In the genomic region with DNA sequence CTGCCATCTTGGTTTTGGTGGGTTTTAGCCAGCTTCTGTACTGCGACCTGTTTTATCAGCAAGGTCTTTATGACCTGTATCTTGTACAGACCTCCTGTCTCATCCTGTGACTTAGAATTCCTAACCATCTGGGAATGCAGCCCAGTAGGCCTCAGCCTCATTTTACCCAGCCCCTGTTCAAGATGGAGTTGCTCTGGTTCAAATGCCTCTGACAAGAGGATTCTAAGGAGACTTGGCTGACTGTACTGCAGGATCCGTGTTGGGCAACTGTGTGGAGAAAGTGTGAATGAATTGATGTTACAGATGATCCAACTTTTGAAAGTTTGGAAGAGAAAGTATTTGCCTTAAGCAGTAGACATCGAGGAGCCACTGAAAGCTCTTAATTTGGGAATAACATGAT, we compare ENCODE assay signal across 23 cellular contexts.
DNase-seq lines count a peak whose midpoint lies in the region; ATAC-seq, FAIRE-seq and TF ChIP-seq lines count a peak whose summit lies in the region.
"Had no signal": no experiment of that assay in that cellular context is flagged by ENCODE, and none has a peak within 500 bp of the region (broad histone marks: within the 10 kb centered on the region; RNA-seq: fewer than 3 reads in every experiment).

No MANE protein-coding gene starts in this region.

- intact Hi-C loops in kidney (cut with DNase I), result no loop called here

- H3K4me2 ChIP-seq in astrocyte (ENCODE audit: low read length) (no peak overlapping the region), hepatocyte (no peak overlapping the region), smooth muscle cell (peak overlapping the region; percentile 68)
- H3K4me2 ChIP-seq: KMS-11 had no signal

- DNase-seq in HFFc6, result no peak
- DNase-seq in astrocyte (ENCODE audit: low read depth), result no peak
- DNase-seq in hepatocyte (ENCODE audit: low spot score), result no peak
- no peak for DNase-seq in smooth muscle cell (lab: John Stamatoyannopoulos, UW; ENCODE audit: unreplicated experiment)
- no peak for DNase-seq in kidney
- DNase-seq: Calu3; CD8-positive, alpha-beta memory T cell; DMS153; IMR-90; NCI-H1092 treated with DMSO at 0.1 percent for 48 hours; NCI-H1436 treated with DMSO at 0.1 percent for 48 hours; NCI-H1930; NCI-H2227 treated with DMSO at 0.1 percent for 48 hours; NCI-H510A; NCI-H748 treated with DMSO at 0.1 percent for 48 hours; NK-92 treated with Interleukin-12 subunit alpha and Interleukin-12 subunit beta, amount 100 ng/mL, for 24 hours; SIG-M5 had no signal

- H3K4me3 Mint-ChIP-seq in HFFc6, result no peak overlapping the region
- no peak overlapping the region for H3K4me3 Mint-ChIP-seq in astrocyte (ENCODE audit: unreplicated experiment)
- H3K4me3 Mint-ChIP-seq: CD8-positive, alpha-beta memory T cell had no signal

- H2AFZ ChIP-seq in astrocyte (ENCODE audit: low read depth, low read length) (no peak overlapping the region), hepatocyte (no peak overlapping the region), smooth muscle cell (ENCODE audit: low read depth) (no peak overlapping the region)

- H3K79me2 ChIP-seq in astrocyte (ENCODE audit: insufficient read depth, low read length), result no peaks in the 10 kb centered on the region
- H3K79me2 ChIP-seq in hepatocyte, result no peaks in the 10 kb centered on the region
- no peaks in the 10 kb centered on the region for H3K79me2 ChIP-seq in smooth muscle cell (ENCODE audit: low read depth)

- TF ChIP-seq CTCF in HFFc6 (IDR thresholded peaks at IDR 0.05) (no peak), astrocyte (IDR thresholded peaks at IDR 0.05; ENCODE audit: insufficient read depth, low read depth, low read length) (no peak), hepatocyte (IDR thresholded peaks at IDR 0.05; ENCODE audit: poor library complexity) (no peak), smooth muscle cell (IDR thresholded peaks at IDR 0.05; ENCODE audit: borderline replicate concordance, insufficient read depth, poor library complexity, severe bottlenecking) (no peak), kidney (IDR thresholded peaks at IDR 0.05; ENCODE audit: borderline replicate concordance, extremely low read depth, insufficient read depth) (no peak)

- no peaks in the 10 kb centered on the region for H4K20me1 ChIP-seq in astrocyte (ENCODE audit: insufficient read depth, low read length)
- no peaks in the 10 kb centered on the region for H4K20me1 ChIP-seq in hepatocyte (ENCODE audit: insufficient read depth, poor library complexity, severe bottlenecking)
- H4K20me1 ChIP-seq in smooth muscle cell (ENCODE audit: low read depth), result no peaks in the 10 kb centered on the region

- H3K27ac Mint-ChIP-seq in HFFc6, result peak overlapping the region; percentile 53; the same call in 1 of the 2 replicates
- H3K27ac Mint-ChIP-seq in astrocyte (ENCODE audit: unreplicated experiment), result peak overlapping the region; percentile 88

- 80% methylated on average over 3 of the region's 3 CpGs for WGBS in hepatocyte (ENCODE audit: low lambda C conversion rate, missing lambda C conversion rate)
- WGBS in smooth muscle cell (ENCODE audit: low lambda C conversion rate), result 76% methylated on average over 3 of the region's 3 CpGs

- H3K4me1 ChIP-seq in astrocyte (ENCODE audit: insufficient read depth, low read length) (no peaks in the 10 kb centered on the region), hepatocyte (ENCODE audit: insufficient read depth) (peaks cover 3% of the 10 kb centered on the region), smooth muscle cell (ENCODE audit: low read depth) (peaks cover 17% of the 10 kb centered on the region), kidney (ENCODE audit: control insufficient read depth in 1 of 2, insufficient read depth in 1 of 2, low read depth in 1 of 2, low read length in 2 of 2) (no peaks in the 10 kb centered on the region)

- H3K27me3 ChIP-seq in astrocyte (ENCODE audit: insufficient read depth, low read length) (no peaks in the 10 kb centered on the region), hepatocyte (no peaks in the 10 kb centered on the region), smooth muscle cell (ENCODE audit: low read depth) (no peaks in the 10 kb centered on the region)

- ATAC-seq in GM18858 (IDR thresholded peaks at IDR 0.05; ENCODE audit: unreplicated experiment), result no peak
- ATAC-seq in HG03095 (IDR thresholded peaks at IDR 0.05; ENCODE audit: unreplicated experiment), result no peak

- no peaks in the 10 kb centered on the region for H3K9me2 ChIP-seq in hepatocyte (replicated peaks; ENCODE audit: insufficient read depth)

- H3F3A ChIP-seq in smooth muscle cell (ENCODE audit: low read depth), result peaks cover 12% of the 10 kb centered on the region

- no peaks in the 10 kb centered on the region for H3K36me3 ChIP-seq in astrocyte (ENCODE audit: insufficient read depth, low read length)
- H3K36me3 ChIP-seq in hepatocyte (replicated peaks; ENCODE audit: insufficient read depth, low read depth), result no peaks in the 10 kb centered on the region
- no peaks in the 10 kb centered on the region for H3K36me3 ChIP-seq in smooth muscle cell (ENCODE audit: low read depth)
- peaks cover 0 to 2% of the 10 kb centered on the region in 2 donors for H3K36me3 ChIP-seq in kidney (ENCODE audit: control insufficient read depth in 1 of 2, insufficient read depth in 2 of 2, low read length in 2 of 2)

- H3K9me3 ChIP-seq in astrocyte (ENCODE audit: insufficient read depth, low read depth, low read length) (no peaks in the 10 kb centered on the region), hepatocyte (ENCODE audit: low read depth) (no peaks in the 10 kb centered on the region), smooth muscle cell (replicated peaks; ENCODE audit: low read depth) (no peaks in the 10 kb centered on the region), kidney (ENCODE audit: control insufficient read depth in 1 of 2, low read length in 2 of 2) (no peaks in the 10 kb centered on the region)

- FAIRE-seq in astrocyte (lab: Jason Lieb, UNC) (no peak), kidney (lab: Jason Lieb, UNC) (no peak)
- FAIRE-seq: A204.1, H54 had no signal

- H3K9ac ChIP-seq in astrocyte (ENCODE audit: low read length) (no peak overlapping the region), smooth muscle cell (ENCODE audit: low read depth) (no peak overlapping the region), kidney (ENCODE audit: low read length in 2 of 2) (no peak overlapping the region)
- H3K9ac ChIP-seq: KMS-11 had no signal

- H3K4me1 Mint-ChIP-seq in HFFc6 (ENCODE audit: low read depth) (peaks cover 43% of the 10 kb centered on the region), astrocyte (ENCODE audit: low read depth, unreplicated experiment) (peaks cover 36% of the 10 kb centered on the region)
- H3K4me1 Mint-ChIP-seq: CD8-positive, alpha-beta memory T cell had no signal

- H3K27me3 Mint-ChIP-seq in HFFc6 (ENCODE audit: insufficient read depth) (no peaks in the 10 kb centered on the region; the same call in 1 of the 2 replicates), astrocyte (ENCODE audit: low read depth, unreplicated experiment) (no peaks in the 10 kb centered on the region)
- H3K27me3 Mint-ChIP-seq: CD8-positive, alpha-beta memory T cell had no signal

- H3K9me3 Mint-ChIP-seq in HFFc6, result peaks cover under 1% of the 10 kb centered on the region; the same call in 1 of the 2 replicates
- H3K9me3 Mint-ChIP-seq in astrocyte (ENCODE audit: unreplicated experiment), result peaks cover 2% of the 10 kb centered on the region

- H3K27ac ChIP-seq in astrocyte (ENCODE audit: low read depth, low read length), result no peak overlapping the region
- H3K27ac ChIP-seq in hepatocyte, result peak overlapping the region; percentile 54
- peak overlapping the region; percentile 88 for H3K27ac ChIP-seq in smooth muscle cell (ENCODE audit: low read depth)
- no peak overlapping the region for H3K27ac ChIP-seq in kidney (ENCODE audit: low read depth in 2 of 2, low read length in 2 of 2)
- H3K27ac ChIP-seq: C4-2B, KMS-11 had no signal

- H3K4me3 ChIP-seq in astrocyte (ENCODE audit: insufficient read depth, low read depth, low read length) (no peak overlapping the region), hepatocyte (no peak overlapping the region), smooth muscle cell (no peak overlapping the region), kidney (ENCODE audit: low read length in 2 of 2) (no peak overlapping the region)

- H3K36me3 Mint-ChIP-seq in HFFc6 (ENCODE audit: low read depth) (peaks cover 18% of the 10 kb centered on the region), astrocyte (ENCODE audit: low read depth, unreplicated experiment) (peaks cover 16% of the 10 kb centered on the region)

Comparison
In these comparisons a context has a peak if more than half of its experiments do, and no peak if none do; other contexts are left out.
1. H3K27ac ChIP-seq: peak in hepatocyte (single experiment) and smooth muscle cell (single experiment); none in astrocyte (single experiment) and kidney (0 of 2).